In genomic region chr11:85791326-85791990, GRCh38 we compare ENCODE assay signal across 17 cellular contexts. TPM values are rescaled to one million over a fixed set of nuclear protein-coding genes. Genes with fewer than 3 reads are reported as not detected.
DNase-seq lines count a peak whose midpoint lies in the region; ATAC-seq, FAIRE-seq and TF ChIP-seq lines count a peak whose summit lies in the region.
"Had no signal": no experiment of that assay in that cellular context is flagged by ENCODE, and none has a peak within 500 bp of the region (broad histone marks: within the 10 kb centered on the region; RNA-seq: fewer than 3 reads in every experiment).

No MANE protein-coding gene starts in this region.

- H3K36me3 ChIP-seq in bronchial epithelial cell (ENCODE audit: control insufficient read depth, insufficient read depth, low read length) = no peaks in the 10 kb centered on the region
- H3K36me3 ChIP-seq in transverse colon = no peaks in the 10 kb centered on the region
- H3K36me3 ChIP-seq: BLaER1 treated with 17β-estradiol and CSF1 and Interleukin-3, amounts not matched to agents 10 nM and 100 nM had no signal

- no peak overlapping the region for H3K27ac Mint-ChIP-seq in stimulated activated effector memory CD8-positive, alpha-beta T cell treated with anti-CD3 and anti-CD28 coated beads, Interleukin-12 subunit alpha, Interleukin-12 subunit beta, amount 100 ng/mL, for 72 hours
- H3K27ac Mint-ChIP-seq: GM23338 had no signal

- TF ChIP-seq CTCF in bronchial epithelial cell (IDR thresholded peaks at IDR 0.05; ENCODE audit: insufficient read depth, low read length, severe bottlenecking) (no peak), transverse colon (IDR thresholded peaks at IDR 0.05) (no peak)

- FAIRE-seq in bronchial epithelial cell (lab: Jason Lieb, UNC) = peak; percentile 7
- FAIRE-seq: GM12892, K562 had no signal

- no peak overlapping the region for H3K4me3 ChIP-seq in bronchial epithelial cell (ENCODE audit: low read depth, low read length)
- H3K4me3 ChIP-seq in transverse colon = no peak overlapping the region
- H3K4me3 ChIP-seq: BLaER1 treated with 17β-estradiol and CSF1 and Interleukin-3, amounts not matched to agents 10 nM and 100 nM; GM23338; K562 had no signal

- peaks cover 0 to 75% (median 39%) of the 10 kb centered on the region in 4 donors for H3K4me1 ChIP-seq in transverse colon
- H3K4me1 ChIP-seq: BLaER1 treated with 17β-estradiol and CSF1 and Interleukin-3, amounts not matched to agents 10 nM and 100 nM had no signal

- DNase-seq in NCI-H82 (lab: John Stamatoyannopoulos, UW) (peak; percentile 36), NCI-H82 treated with DMSO at 0.1 percent for 48 hours (lab: John Stamatoyannopoulos, UW; ENCODE audit: unreplicated experiment) (no peak), bronchial epithelial cell (ENCODE audit: low read depth) (peak; percentile 17), left colon (no peak), transverse colon (no peak), occipital lobe (lab: John Stamatoyannopoulos, UW) (no peak)
- DNase-seq in stimulated activated effector memory CD8-positive, alpha-beta T cell treated with anti-CD3 and anti-CD28 coated beads, Interleukin-12 subunit alpha, Interleukin-12 subunit beta, amount 100 ng/mL, for 72 hours (ENCODE audit: low spot score in 2 of 2) = no peak
- no peak for DNase-seq in activated CD4-positive, CD25-positive, alpha-beta regulatory T cell treated with anti-CD3 and anti-CD28 coated beads, Interleukin-2, amount 50 U/mL, for 72 hours
- DNase-seq: CD8-positive, alpha-beta memory T cell; NCI-H1417 treated with DMSO at 0.1 percent for 48 hours; NCI-H2029; RPMI8226; SIG-M5 had no signal

- in situ Hi-C loops in transverse colon (cut with MboI; ENCODE audit: low pct_ligation_motif_present in 1 of 4, low pct_unique_long_range_greater_than_20kb in 1 of 4, low sequenced_read_pairs in 3 of 4) = no loop called here

- no peaks in the 10 kb centered on the region for H3K9me3 ChIP-seq in transverse colon
- H3K9me3 ChIP-seq: BLaER1 treated with 17β-estradiol and CSF1 and Interleukin-3, amounts not matched to agents 10 nM and 100 nM had no signal

- ATAC-seq in left colon = peak; percentile 69
- ATAC-seq in stimulated activated effector memory CD8-positive, alpha-beta T cell treated with anti-CD3 and anti-CD28 coated beads, Interleukin-12 subunit alpha, Interleukin-12 subunit beta, amount 100 ng/mL, for 72 hours = no peak
- ATAC-seq: GM23338, K562 had no signal

- H3K27me3 ChIP-seq in bronchial epithelial cell (ENCODE audit: control insufficient read depth, insufficient read depth, low read length) = no peaks in the 10 kb centered on the region
- no peaks in the 10 kb centered on the region for H3K27me3 ChIP-seq in transverse colon
- H3K27me3 ChIP-seq: BLaER1 treated with 17β-estradiol and CSF1 and Interleukin-3, amounts not matched to agents 10 nM and 100 nM had no signal

- peaks cover 24% of the 10 kb centered on the region for H3K4me1 Mint-ChIP-seq in stimulated activated effector memory CD8-positive, alpha-beta T cell treated with anti-CD3 and anti-CD28 coated beads, Interleukin-12 subunit alpha, Interleukin-12 subunit beta, amount 100 ng/mL, for 72 hours
- H3K4me1 Mint-ChIP-seq: GM23338 had no signal

- H3K9me3 Mint-ChIP-seq in stimulated activated effector memory CD8-positive, alpha-beta T cell treated with anti-CD3 and anti-CD28 coated beads, Interleukin-12 subunit alpha, Interleukin-12 subunit beta, amount 100 ng/mL, for 72 hours = no peaks in the 10 kb centered on the region
- H3K9me3 Mint-ChIP-seq: CD8-positive, alpha-beta memory T cell; GM23338 had no signal

- intact Hi-C loops in left colon (cut with DNase I, micrococcal nuclease) (no loop called here), transverse colon (cut with DNase I; ENCODE audit: low total_unique reads) (no loop called here)

- WGBS in transverse colon (ENCODE audit: low coverage in 1 of 2), 2 donors = 33 to 66% methylated on average over 1 to 2 of the region's 2 CpGs

- no peak overlapping the region for H3K4me3 Mint-ChIP-seq in stimulated activated effector memory CD8-positive, alpha-beta T cell treated with anti-CD3 and anti-CD28 coated beads, Interleukin-12 subunit alpha, Interleukin-12 subunit beta, amount 100 ng/mL, for 72 hours
- H3K4me3 Mint-ChIP-seq: CD8-positive, alpha-beta memory T cell; GM23338 had no signal

- H3K27ac ChIP-seq in transverse colon = peak overlapping the region; percentile 50 to 74 (median 67)
- H3K27ac ChIP-seq: BLaER1 treated with 17β-estradiol and CSF1 and Interleukin-3, amounts not matched to agents 10 nM and 100 nM had no signal

- H3K36me3 Mint-ChIP-seq in stimulated activated effector memory CD8-positive, alpha-beta T cell treated with anti-CD3 and anti-CD28 coated beads, Interleukin-12 subunit alpha, Interleukin-12 subunit beta, amount 100 ng/mL, for 72 hours = no peaks in the 10 kb centered on the region

- TF ChIP-seq POLR2A in transverse colon (IDR thresholded peaks at IDR 0.05) = no peak

- no peak for TF ChIP-seq EP300 in transverse colon (IDR thresholded peaks at IDR 0.05; ENCODE audit: low read depth)

RNA-seq across cellular contexts. Expression of gene SYTL2, which starts 19.5 kb away (rescaled TPM):
- total RNA-seq in bronchial epithelial cell = 5.6 and 8.2 TPM in 2 replicates
- 100 to 1,000 TPM; 300 to 306 TPM for total RNA-seq in left colon
- total RNA-seq in transverse colon = 1,000 to 10,000 TPM in 1 of 4 donors, 100 to 1,000 TPM in 3; 140 to 1,280 (median 344) TPM
- total RNA-seq in occipital lobe = 7.0 TPM

Comparison
In these comparisons a context has a peak if more than half of its experiments do, and no peak if none do; other contexts are left out.
1. DNase-seq: peak in NCI-H82 (single experiment) and bronchial epithelial cell (single experiment); none in NCI-H82 treated with DMSO at 0.1 percent for 48 hours (single experiment), left colon (0 of 2), transverse colon (single experiment), stimulated activated effector memory CD8-positive, alpha-beta T cell treated with anti-CD3 and anti-CD28 coated beads, Interleukin-12 subunit alpha, Interleukin-12 subunit beta, amount 100 ng/mL, for 72 hours (0 of 2), activated CD4-positive, CD25-positive, alpha-beta regulatory T cell treated with anti-CD3 and anti-CD28 coated beads, Interleukin-2, amount 50 U/mL, for 72 hours (single experiment) and occipital lobe (single experiment).
2. RNA of gene SYTL2, which starts 19.5 kb away (total RNA-seq): 140 to 1,280 TPM in transverse colon and 300 to 306 TPM in left colon; 5.6 to 8.2 TPM in bronchial epithelial cell and 7.0 TPM in occipital lobe (single experiment); every median in the first group is over 10 times any median in the second.